Comparison of ENCODE assay signal across 10 cellular contexts in genomic region chr12:95116773-95117172, GRCh38. TPM values are rescaled to one million over a fixed set of nuclear protein-coding genes. Genes with fewer than 3 reads are reported as not detected.
DNase-seq lines count a peak whose midpoint lies in the region; ATAC-seq and TF ChIP-seq lines count a peak whose summit lies in the region.
"Had no signal": no experiment of that assay in that cellular context is flagged by ENCODE, and none has a peak within 500 bp of the region (broad histone marks: within the 10 kb centered on the region; RNA-seq: fewer than 3 reads in every experiment).

No MANE protein-coding gene starts in this region.

- TF ChIP-seq POLR2A in heart left ventricle (IDR thresholded peaks at IDR 0.05) (no peak), gastroesophageal sphincter (IDR thresholded peaks at IDR 0.05) (no peak), vagina (IDR thresholded peaks at IDR 0.05) (no peak)

- no peak for TF ChIP-seq EP300 in gastroesophageal sphincter (IDR thresholded peaks at IDR 0.05)

- H3K4me1 ChIP-seq in heart left ventricle (peaks cover 0 to 24% (median 9%) of the 10 kb centered on the region in 12 donors), left ventricle myocardium inferior (peaks cover 28% of the 10 kb centered on the region), gastroesophageal sphincter (peaks cover 4 to 34% (median 19%) of the 10 kb centered on the region in 3 donors), vagina (peaks cover 19% of the 10 kb centered on the region)

- peaks cover 0 to 23% (median 13%) of the 10 kb centered on the region in 9 donors for H3K36me3 ChIP-seq in heart left ventricle
- H3K36me3 ChIP-seq in left ventricle myocardium inferior = peaks cover 11% of the 10 kb centered on the region
- peaks cover 0 to 17% of the 10 kb centered on the region in 2 donors for H3K36me3 ChIP-seq in gastroesophageal sphincter
- H3K36me3 ChIP-seq in vagina = peaks cover 0 to 9% of the 10 kb centered on the region in 2 donors

- intact Hi-C loops in heart left ventricle (cut with DNase I) = loop anchor here (1.0 to 10.0 kb wide), 13 partner anchors 98 to 418 kb away; partner anchors contain the start of genes FGD6 (in 10 of the 10) and VEZT (in 10 of the 10)
- intact Hi-C loops in left ventricle myocardium inferior (cut with micrococcal nuclease) = loop anchor here (5.0 kb wide), 3 partner anchors 101 to 416 kb away; partner anchors contain the start of genes FGD6 and VEZT
- intact Hi-C loops in vagina (cut with DNase I) = loop anchor here (2.0 kb wide), 1 partner anchor 220 kb away; no protein-coding TSS in a partner anchor

- 44 to 69% (median 66%) methylated on average over 3 of the region's 3 CpGs for WGBS in heart left ventricle, 4 donors
- WGBS in gastroesophageal sphincter (ENCODE audit: low coverage in 1 of 2), 2 donors = 18 to 31% methylated on average over 3 of the region's 3 CpGs

- no peak overlapping the region for H3K4me3 ChIP-seq in heart left ventricle
- H3K4me3 ChIP-seq in left ventricle myocardium inferior = no peak overlapping the region
- no peak overlapping the region for H3K4me3 ChIP-seq in gastroesophageal sphincter
- H3K4me3 ChIP-seq in vagina = no peak overlapping the region
- H3K4me3 ChIP-seq: BLaER1 treated with 17β-estradiol and CSF1 and Interleukin-3, amounts not matched to agents 10 nM and 100 nM had no signal

- no peak for TF ChIP-seq CTCF in heart left ventricle (IDR thresholded peaks at IDR 0.05)
- TF ChIP-seq CTCF in left ventricle myocardium inferior (IDR thresholded peaks at IDR 0.05; ENCODE audit: borderline replicate concordance) = no peak
- no peak for TF ChIP-seq CTCF in gastroesophageal sphincter (IDR thresholded peaks at IDR 0.05)
- TF ChIP-seq CTCF in vagina (IDR thresholded peaks at IDR 0.05) = no peak

- DNase-seq in heart left ventricle (no peak), left ventricle myocardium inferior (no peak), vagina (ENCODE audit: extremely low spot score in 2 of 2) (no peak), COLO829 (ENCODE audit: low spot score) (no peak), middle frontal gyrus (ENCODE audit: extremely low spot score, low spot score) (no peak), NCI-H2227 treated with DMSO at 0.1 percent for 48 hours (lab: John Stamatoyannopoulos, UW) (no peak)

- H3K27me3 ChIP-seq in heart left ventricle (no peaks in the 10 kb centered on the region), left ventricle myocardium inferior (ENCODE audit: low read depth) (no peaks in the 10 kb centered on the region), gastroesophageal sphincter (no peaks in the 10 kb centered on the region), vagina (no peaks in the 10 kb centered on the region)
- H3K27me3 ChIP-seq: BLaER1 treated with 17β-estradiol and CSF1 and Interleukin-3, amounts not matched to agents 10 nM and 100 nM had no signal

- H3K27ac ChIP-seq in heart left ventricle = peak overlapping the region in 2 of 12 donors; percentile 35 to 40
- H3K27ac ChIP-seq in left ventricle myocardium inferior (replicated peaks) = no peak overlapping the region
- H3K27ac ChIP-seq in gastroesophageal sphincter = peak overlapping the region; percentile 52 to 75 (median 66)
- H3K27ac ChIP-seq in vagina = peak overlapping the region; percentile 44
- H3K27ac ChIP-seq: BLaER1 treated with 17β-estradiol and CSF1 and Interleukin-3, amounts not matched to agents 10 nM and 100 nM; HL-60 had no signal

- ATAC-seq in heart left ventricle = peak in 3 of 4 donors; percentile 16 to 49 (median 28)
- peak; percentile 53 for ATAC-seq in HG03460 (IDR thresholded peaks at IDR 0.05; ENCODE audit: unreplicated experiment)
- ATAC-seq in gastroesophageal sphincter = no peak

- H3K9me3 ChIP-seq in heart left ventricle = no peaks in the 10 kb centered on the region
- no peaks in the 10 kb centered on the region for H3K9me3 ChIP-seq in left ventricle myocardium inferior (replicated peaks)
- H3K9me3 ChIP-seq in gastroesophageal sphincter = no peaks in the 10 kb centered on the region
- no peaks in the 10 kb centered on the region for H3K9me3 ChIP-seq in vagina
- H3K9me3 ChIP-seq: BLaER1 treated with 17β-estradiol and CSF1 and Interleukin-3, amounts not matched to agents 10 nM and 100 nM had no signal

RNA-seq across cellular contexts. Expression of gene NR2C1, which starts 43.4 kb away (rescaled TPM):
- 10 to 100 TPM; 28.1 to 43.7 (median 34.5) TPM for total RNA-seq in heart left ventricle
- polyA plus RNA-seq in heart left ventricle = 10 to 100 TPM; 11.0 to 45.6 TPM
- total RNA-seq in left ventricle myocardium inferior = 40.1 TPM
- 10 to 100 TPM; 29.0 to 70.8 (median 45.1) TPM for total RNA-seq in gastroesophageal sphincter
- 49.4 TPM for total RNA-seq in vagina
